In genomic region chr1:208086116-208086515, GRCh38 we compare ENCODE assay signal across 8 cellular contexts.
DNase-seq lines count a peak whose midpoint lies in the region; ATAC-seq and TF ChIP-seq lines count a peak whose summit lies in the region.

No MANE protein-coding gene starts in this region.

- dilution Hi-C loops in IMR-90 (cut with HindIII; ENCODE audit: low sequenced_read_pairs, unreplicated experiment), result no loop called here

- H3K36me3 Mint-ChIP-seq in CD4-positive, alpha-beta T cell (ENCODE audit: low read depth), result peaks cover 4% of the 10 kb centered on the region
- H3K36me3 Mint-ChIP-seq in neural crest cell (ENCODE audit: low read depth) (peaks cover 13% of the 10 kb centered on the region), endothelial cell (ENCODE audit: low read depth, unreplicated experiment) (peaks cover 15% of the 10 kb centered on the region)

- no peak overlapping the region for H3K56ac ChIP-seq in IMR-90 (ENCODE audit: extremely low read depth, insufficient read depth, low read length)

- H3K27me3 Mint-ChIP-seq in CD4-positive, alpha-beta T cell, result no peaks in the 10 kb centered on the region
- H3K27me3 Mint-ChIP-seq in neural crest cell (ENCODE audit: low read depth) (no peaks in the 10 kb centered on the region), endothelial cell (ENCODE audit: unreplicated experiment) (peaks cover 5% of the 10 kb centered on the region)

- H3K4me3 ChIP-seq in IMR-90 (ENCODE audit: insufficient read depth, low read depth, low read length) (no peak overlapping the region), dorsolateral prefrontal cortex (peak overlapping the region in 53 of 59 donors; percentile 7 to 63 (median 41))

- peaks cover 12% of the 10 kb centered on the region for H3K4me1 ChIP-seq in IMR-90 (ENCODE audit: control insufficient read depth, insufficient read depth, low read length)

- no peak for DNase-seq in CD4-positive, alpha-beta T cell
- DNase-seq in IMR-90, result peak; percentile 45
- DNase-seq in dorsolateral prefrontal cortex, result no peak
- no peak for DNase-seq in neural crest cell (ENCODE audit: low read depth, low spot score)
- no peak for DNase-seq in stimulated activated naive CD4-positive, alpha-beta T cell treated with Interleukin-2 at 50 U/mL for 16 hours (lab: John Stamatoyannopoulos, UW)
- DNase-seq in UCSD-AML1 (lab: John Stamatoyannopoulos, UW; ENCODE audit: unreplicated experiment), result no peak
- DNase-seq in endothelial cell (ENCODE audit: low spot score), result no peak

- POLR2A ChIA-PET in CD4-positive, alpha-beta T cell (lab: Charles Lee), result interaction anchor here (0.7 to 1.0 kb wide), 2 partner anchors 159 to 1598 kb away, joined by 3 read pairs; no protein-coding TSS in a partner anchor
- POLR2A ChIA-PET in IMR-90 (lab: Charles Lee; ENCODE audit: unreplicated experiment), result interaction anchor here (0.7 kb wide), 1 partner anchor 133 kb away, joined by 6 read pairs; no protein-coding TSS in a partner anchor

- intact Hi-C loops in CD4-positive, alpha-beta T cell (cut with DNase I, micrococcal nuclease), result no loop called here
- intact Hi-C loops in IMR-90 (cut with micrococcal nuclease) (no loop called here), dorsolateral prefrontal cortex (cut with DNase I) (no loop called here)

- no peak for TF ChIP-seq POLR2A in IMR-90 (IDR thresholded peaks at IDR 0.05; ENCODE audit: low read depth, low read length)

- H4K91ac ChIP-seq in IMR-90 (ENCODE audit: insufficient read depth, low read depth, low read length), result no peak overlapping the region

- peak overlapping the region in 1 of 2 experiments; percentile 64; a peak in 2 of 4 replicates for H4K8ac ChIP-seq in IMR-90 (ENCODE audit: low read depth in 2 of 2, low read length in 2 of 2)

- peak overlapping the region; percentile 76 for H3K4me3 Mint-ChIP-seq in CD4-positive, alpha-beta T cell
- H3K4me3 Mint-ChIP-seq in neural crest cell, result peak overlapping the region; percentile 7
- no peak overlapping the region for H3K4me3 Mint-ChIP-seq in endothelial cell (ENCODE audit: unreplicated experiment)

- ATAC-seq in CD4-positive, alpha-beta T cell (ENCODE audit: poor library complexity), result no peak
- peak; percentile 24; the same call in 1 of the 2 replicates for ATAC-seq in IMR-90 (ENCODE audit: low read depth)
- no peak for ATAC-seq in HG02870 (IDR thresholded peaks at IDR 0.05; ENCODE audit: unreplicated experiment)

- peak overlapping the region; percentile 67 for H3K18ac ChIP-seq in IMR-90 (ENCODE audit: low read depth, low read length)

- CTCF ChIA-PET in CD4-positive, alpha-beta T cell (lab: Charles Lee), result interaction anchor here (3.4 kb wide), 1 partner anchor 64 kb away, joined by 11 read pairs; no protein-coding TSS in a partner anchor
- CTCF ChIA-PET in IMR-90 (lab: Yijun Ruan, JAX), result interaction anchor here (0.7 to 1.5 kb wide), 5 partner anchors 14 to 262 kb away, joined by 3 to 5 read pairs (median 4); no protein-coding TSS in a partner anchor

- no peaks in the 10 kb centered on the region for H3K36me3 ChIP-seq in IMR-90 (ENCODE audit: control insufficient read depth, insufficient read depth, low read length)

- TF ChIP-seq RAD21 in IMR-90 (IDR thresholded peaks at IDR 0.05; ENCODE audit: low read length), result no peak

- no peaks in the 10 kb centered on the region for H3K27me3 ChIP-seq in CD4-positive, alpha-beta T cell (ENCODE audit: control insufficient read depth, insufficient read depth, low read length)
- H3K27me3 ChIP-seq in IMR-90 (ENCODE audit: control insufficient read depth, insufficient read depth, low read length) (no peaks in the 10 kb centered on the region), dorsolateral prefrontal cortex (no peaks in the 10 kb centered on the region)

- BruUV-seq in IMR-90 (replicated peaks; lab: Mats Ljungman, UMichigan), result no TSS peak

- no peak overlapping the region for H2BK120ac ChIP-seq in IMR-90 (ENCODE audit: low read depth, low read length)

- no peaks in the 10 kb centered on the region for H3K9me3 ChIP-seq in CD4-positive, alpha-beta T cell (ENCODE audit: control insufficient read depth, low read length)
- H3K9me3 ChIP-seq in IMR-90 (ENCODE audit: control insufficient read depth, insufficient read depth, low read length), result no peaks in the 10 kb centered on the region

- no CpG with 5 or more reads among the region's 2 CpGs for WGBS in IMR-90 (ENCODE audit: extremely low coverage in 2 of 2, insufficient read length in 1 of 2), 2 experiments

- no peak overlapping the region; the same call in 1 of the 2 replicates for H2BK20ac ChIP-seq in IMR-90 (ENCODE audit: low read depth, low read length)

- no peak overlapping the region for H2BK15ac ChIP-seq in IMR-90 (ENCODE audit: low read depth, low read length)

- peak overlapping the region; percentile 79 for H2AFZ ChIP-seq in IMR-90 (replicated peaks; ENCODE audit: low read length, poor library complexity)

- no peak for TF ChIP-seq CTCF in CD4-positive, alpha-beta T cell (IDR thresholded peaks at IDR 0.05)
- TF ChIP-seq CTCF in IMR-90 (conservative IDR thresholded peaks at IDR 0.05; ENCODE audit: low read depth, low read length) (no peak), dorsolateral prefrontal cortex (IDR thresholded peaks at IDR 0.05 in 54 of 56, conservative IDR thresholded peaks at IDR 0.05 in 2 of 56; ENCODE audit: low read depth in 1 of 56, partially characterized antibody in 56 of 56) (no peak), neural crest cell (conservative IDR thresholded peaks at IDR 0.05) (no peak), endothelial cell (IDR thresholded peaks at IDR 0.05; ENCODE audit: unreplicated experiment) (no peak)

- in situ Hi-C loops in IMR-90 (cut with MboI; ENCODE audit: low sequenced_read_pairs), result no loop called here

- peak overlapping the region; percentile 35 for H4K5ac ChIP-seq in IMR-90 (ENCODE audit: low read depth, low read length)

- H3K9me3 Mint-ChIP-seq in CD4-positive, alpha-beta T cell, result no peaks in the 10 kb centered on the region
- no peaks in the 10 kb centered on the region for H3K9me3 Mint-ChIP-seq in neural crest cell
- no peaks in the 10 kb centered on the region for H3K9me3 Mint-ChIP-seq in endothelial cell (ENCODE audit: unreplicated experiment)

- no peaks in the 10 kb centered on the region for H3K79me1 ChIP-seq in IMR-90 (ENCODE audit: low read depth in 1 of 2, low read length in 2 of 2)

- no peak overlapping the region; the same call in 1 of the 2 replicates for H2AK5ac ChIP-seq in IMR-90 (ENCODE audit: low read depth, low read length)

- peaks cover 29% of the 10 kb centered on the region for H3K4me1 Mint-ChIP-seq in CD4-positive, alpha-beta T cell (ENCODE audit: low read depth)
- H3K4me1 Mint-ChIP-seq in neural crest cell, result peaks cover 74% of the 10 kb centered on the region
- peaks cover 10% of the 10 kb centered on the region for H3K4me1 Mint-ChIP-seq in endothelial cell (ENCODE audit: unreplicated experiment)

- peak overlapping the region; percentile 57 for H3K9ac ChIP-seq in IMR-90 (ENCODE audit: low read depth, low read length)

- no peak overlapping the region for H3K23ac ChIP-seq in IMR-90 (ENCODE audit: low read depth, low read length)

- no peak overlapping the region for H2AK9ac ChIP-seq in IMR-90 (replicated peaks; ENCODE audit: low read depth, low read length, poor library complexity)

- peak overlapping the region; percentile 9; the same call in 1 of the 2 replicates for H3K4ac ChIP-seq in IMR-90 (ENCODE audit: low read depth, low read length)

- no peaks in the 10 kb centered on the region; the same call in 1 of the 2 replicates for H4K20me1 ChIP-seq in IMR-90 (ENCODE audit: insufficient read depth, low read length)

- 0 out of 2 replicates have a peak overlapping the region, but pooled peaks have one; percentile 58 for H3K14ac ChIP-seq in IMR-90 (replicated peaks; ENCODE audit: low read depth, low read length)

- H3K4me2 ChIP-seq in IMR-90 (ENCODE audit: low read depth, low read length), result peak overlapping the region; percentile 63

- H3K9me1 ChIP-seq in IMR-90 (ENCODE audit: insufficient read depth, low read length), result peaks cover 2% of the 10 kb centered on the region

- no peak overlapping the region for H2BK5ac ChIP-seq in IMR-90 (ENCODE audit: low read depth, low read length, poor library complexity, severe bottlenecking)

- H3K27ac ChIP-seq in CD4-positive, alpha-beta T cell (ENCODE audit: low read depth, low read length), result no peak overlapping the region
- H3K27ac ChIP-seq in IMR-90 (ENCODE audit: insufficient read depth, low read length) (peak overlapping the region; percentile 73; the same call in 1 of the 2 replicates), dorsolateral prefrontal cortex (peak overlapping the region in 32 of 59 donors; percentile 2 to 75 (median 40))

- peak overlapping the region; percentile 92 for H3K27ac Mint-ChIP-seq in CD4-positive, alpha-beta T cell
- H3K27ac Mint-ChIP-seq in neural crest cell (ENCODE audit: unreplicated experiment) (no peak overlapping the region), endothelial cell (ENCODE audit: unreplicated experiment) (no peak overlapping the region)

TF ChIP-seq in IMR-90, 13 proteins besides CTCF, POLR2A, EP300 and RAD21:
- TF ChIP-seq USF2 (IDR thresholded peaks at IDR 0.05; ENCODE audit: low read depth, low read length) (0 out of 2 replicates have a peak, but pooled peaks have one; percentile 13), MXI1 (IDR thresholded peaks at IDR 0.05; ENCODE audit: borderline replicate concordance, low read depth, low read length) (no peak)
